8 cellular contexts compared by ENCODE assay signal in the genomic region with DNA sequence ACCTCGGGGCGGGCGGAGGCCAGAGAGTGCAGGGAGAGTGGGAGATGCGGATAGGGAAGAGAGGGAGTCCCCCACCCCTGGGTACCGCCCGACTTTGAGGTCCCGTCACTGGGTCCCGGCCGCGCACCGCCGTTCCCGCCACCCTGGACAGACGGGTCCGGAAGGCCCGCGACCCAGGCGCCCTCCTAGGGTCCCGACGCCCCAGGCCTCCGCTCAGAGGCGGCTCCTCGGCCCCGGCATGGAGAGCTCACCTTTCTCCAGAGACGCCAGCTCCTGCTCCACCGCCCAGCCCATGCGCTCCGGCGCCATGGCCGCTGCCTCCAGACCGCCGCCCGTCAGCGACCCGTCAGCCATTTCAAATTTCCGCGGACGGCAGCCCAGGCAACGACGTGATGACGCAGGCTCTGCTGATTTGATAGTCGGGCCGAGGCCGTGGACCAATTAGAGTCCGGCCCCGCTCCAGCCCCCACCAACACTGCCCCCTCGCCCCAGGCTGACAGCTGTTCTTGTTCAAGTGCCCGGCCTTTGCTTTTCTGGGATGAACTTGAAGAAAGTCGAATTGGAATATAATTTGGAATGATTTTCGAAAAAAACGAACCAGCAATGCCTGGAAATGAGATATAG. TPM values are rescaled to one million over a fixed set of nuclear protein-coding genes. Genes with fewer than 3 reads are reported as not detected.
DNase-seq lines count a peak whose midpoint lies in the region; ATAC-seq and TF ChIP-seq lines count a peak whose summit lies in the region.

TSS of gene SHCBP1 (minus strand) at position 374 of the 624 bp plus-strand sequence. CDS start at position 354, 20 bp downstream.

- peak within 1 kb of the TSS; percentile 82 for H3K4me3 Mint-ChIP-seq in chondrocyte (ENCODE audit: unreplicated experiment)

- H3K27me3 Mint-ChIP-seq in chondrocyte (ENCODE audit: low read depth) = no peaks in the 10 kb centered on the region

- intact Hi-C loops in left colon (cut with DNase I, micrococcal nuclease) = no loop called here

- TF ChIP-seq POLR2A in GM18951 (IDR thresholded peaks at IDR 0.05; ENCODE audit: extremely low read depth, insufficient read depth, insufficient read length) = peak; percentile 87

- DNase-seq in AG10803 (ENCODE audit: low read depth) (peak; percentile 82), NCI-H345 (lab: John Stamatoyannopoulos, UW) (peak; percentile 79), chondrocyte (ENCODE audit: low spot score) (peak; percentile 96), left colon (peak; percentile 77 to 83)
- peak; percentile 87 for DNase-seq in stimulated activated CD4-positive, alpha-beta T cell treated with anti-CD3 and anti-CD28 coated beads, Interleukin-1b, Interleukin-23, amount 100 ng/mL, for 48 hours

- TF ChIP-seq CTCF in AG10803 (conservative IDR thresholded peaks at IDR 0.05; ENCODE audit: low read length) (no peak), chondrocyte (IDR thresholded peaks at IDR 0.05) (no peak)

- no peaks in the 10 kb centered on the region for H3K9me3 Mint-ChIP-seq in chondrocyte (ENCODE audit: low read depth)

- peaks cover 3% of the 10 kb centered on the region for H3K36me3 Mint-ChIP-seq in chondrocyte (ENCODE audit: low read depth)

- peak within 1 kb of the TSS; percentile 69 for H3K27ac Mint-ChIP-seq in chondrocyte (ENCODE audit: unreplicated experiment)

- H3K4me3 ChIP-seq in AG10803 (ENCODE audit: low read length) = peak within 1 kb of the TSS; percentile 83

- H3K4me1 Mint-ChIP-seq in chondrocyte (ENCODE audit: low read depth) = peaks cover 19% of the 10 kb centered on the region

- ATAC-seq in HG03159 (IDR thresholded peaks at IDR 0.05; ENCODE audit: unreplicated experiment) (peak; percentile 92), left colon (peak; percentile 91)
- ATAC-seq in activated CD4-positive, CD25-positive, alpha-beta regulatory T cell treated with anti-CD3 and anti-CD28 coated beads, Interleukin-2, amount 50 U/mL, for 24 hours = peak; percentile 93 to 97

- in situ Hi-C loops in GM18951 (cut with MboI; ENCODE audit: low sequenced_read_pairs, unreplicated experiment) = no loop called here

RNA-seq across cellular contexts. Expression of gene SHCBP1, which starts in this region (rescaled TPM):
- total RNA-seq in chondrocyte (6.4 to 10.3 TPM (median 6.9 TPM) in 3 replicates), left colon (1 to 10 TPM; 1.2 to 3.1 TPM)

Comparison
In these comparisons a context has a peak if more than half of its experiments do, and no peak if none do; other contexts are left out.
1. Peak in every context shown above with its lines: DNase-seq, ATAC-seq and H3K4me3 ChIP-seq.